22 cellular contexts compared by ENCODE assay signal in the genomic region with DNA sequence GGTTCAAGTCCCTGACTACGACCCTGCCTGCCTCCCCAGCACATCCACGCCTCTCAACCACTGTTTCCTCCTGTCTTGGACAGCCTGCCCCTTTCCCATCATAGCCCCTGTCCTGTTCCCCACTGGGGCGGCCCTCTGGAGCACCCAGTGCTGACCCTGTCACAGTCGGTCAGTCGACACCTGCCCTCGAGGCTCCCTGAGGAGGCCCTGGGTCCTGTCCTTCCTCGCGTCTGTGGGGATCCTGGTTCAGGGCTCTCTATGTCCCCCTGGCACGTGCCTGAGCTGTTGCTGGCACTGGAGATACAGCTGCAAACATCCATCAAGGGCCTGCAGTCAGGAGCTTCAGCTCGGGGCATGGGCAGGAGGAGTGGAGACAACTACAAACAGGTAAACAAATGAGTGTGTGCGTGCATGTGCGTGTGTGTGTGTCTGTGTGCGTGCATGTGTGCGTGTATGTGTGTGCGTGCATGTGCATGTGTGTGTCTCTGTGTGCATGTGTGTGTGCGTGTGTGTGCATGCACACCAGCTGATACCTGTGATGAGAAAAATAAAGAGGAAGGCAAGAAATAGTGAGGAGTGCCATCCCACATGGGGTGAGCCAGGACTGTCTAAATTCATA.
"Had no signal": no experiment of that assay in that cellular context is flagged by ENCODE, and none has a peak within 500 bp of the region (broad histone marks: within the 10 kb centered on the region; RNA-seq: fewer than 3 reads in every experiment).

No MANE protein-coding gene starts in this region.

- DNase-seq: activated CD4-positive, alpha-beta T cell treated with anti-CD3 and anti-CD28 coated beads, Interleukin-2, amount 50 U/mL, for 1 hour; activated CD8-positive, alpha-beta T cell treated with anti-CD3 and anti-CD28 coated beads, Interleukin-2, amount 10 ng/mL, durations not matched to agents 7 days and 5 days; activated naive CD4-positive, alpha-beta T cell treated with Interleukin-2 at 50 U/mL for 16 hours; activated T-cell treated with anti-CD3 and anti-CD28 coated beads, Interleukin-2, amount 50 U/mL, for 24 hours; anterior cingulate cortex; central memory CD4-positive, alpha-beta T cell; effector memory CD8-positive, alpha-beta T cell; gastrocnemius medialis; heart left ventricle; left ventricle myocardium superior; nephron progenitor cell; occipital lobe; SK-N-SH; small intestine; stimulated activated CD4-positive, alpha-beta T cell treated with anti-CD3 and anti-CD28 coated beads, Interleukin-2, amount 100 ng/mL, for 24 hours; testis had no signal

- H3K27me3 ChIP-seq: dorsolateral prefrontal cortex, testis had no signal

- ATAC-seq: activated CD8-positive, alpha-beta T cell treated with anti-CD3 and anti-CD28 coated beads, Interleukin-2, amount 10 ng/mL, durations not matched to agents 7 days and 5 days; activated T-helper 17 cell treated with anti-CD3 and anti-CD28 coated beads, Interleukin-2, amount 50 U/mL, for 72 hours; effector memory CD8-positive, alpha-beta T cell; gastrocnemius medialis; left ventricle myocardium superior; sciatic nerve had no signal

- H3K4me3 ChIP-seq: dorsolateral prefrontal cortex, esophagus muscularis mucosa, gastrocnemius medialis, heart left ventricle, testis had no signal

- FAIRE-seq: colon, islet of Langerhans, small intestine had no signal

- H3K36me3 ChIP-seq: esophagus muscularis mucosa, gastrocnemius medialis, heart left ventricle had no signal

- H3K27ac ChIP-seq: esophagus muscularis mucosa, gastrocnemius medialis, heart left ventricle, testis had no signal

- H3K4me1 ChIP-seq: esophagus muscularis mucosa, gastrocnemius medialis, heart left ventricle, testis had no signal

- H3K9me3 ChIP-seq: esophagus muscularis mucosa, gastrocnemius medialis, heart left ventricle, SK-N-SH, testis had no signal
